ENCODE assay signal across 12 cellular contexts in genomic region chr22:30247561-30247960, GRCh38. TPM values are rescaled to one million over a fixed set of nuclear protein-coding genes. Genes with fewer than 3 reads are reported as not detected.
DNase-seq lines count a peak whose midpoint lies in the region; ATAC-seq and TF ChIP-seq lines count a peak whose summit lies in the region.
"Had no signal": no experiment of that assay in that cellular context is flagged by ENCODE, and none has a peak within 500 bp of the region (broad histone marks: within the 10 kb centered on the region; RNA-seq: fewer than 3 reads in every experiment).

No MANE protein-coding gene starts in this region.

- H3K4me3 Mint-ChIP-seq in activated CD8-positive, alpha-beta T cell treated with anti-CD3 and anti-CD28 coated beads, Interleukin-2, amount 10 ng/mL, durations not matched to agents 7 days and 5 days = peak overlapping the region; percentile 99
- H3K4me3 Mint-ChIP-seq in mesothelial cell of epicardium = peak overlapping the region; percentile 68
- H3K4me3 Mint-ChIP-seq: dendritic cell treated with granulocyte-macrophage colony-stimulating factor and Interleukin-4, amounts not matched to agents 40 ng/mL and 50 ng/mL, for 4 days had no signal

- peak overlapping the region; percentile 98 for H3K27ac Mint-ChIP-seq in activated CD8-positive, alpha-beta T cell treated with anti-CD3 and anti-CD28 coated beads, Interleukin-2, amount 10 ng/mL, durations not matched to agents 7 days and 5 days
- peak overlapping the region; percentile 83 for H3K27ac Mint-ChIP-seq in mesothelial cell of epicardium
- H3K27ac Mint-ChIP-seq: dendritic cell treated with granulocyte-macrophage colony-stimulating factor and Interleukin-4, amounts not matched to agents 40 ng/mL and 50 ng/mL, for 4 days had no signal

- H3K4me2 ChIP-seq in DND-41 (ENCODE audit: insufficient read depth, low read length) = peak overlapping the region; percentile 90

- intact Hi-C loops in aorta (cut with DNase I) = no loop called here

- no peak for TF ChIP-seq CTCF in AG04449 (IDR thresholded peaks at IDR 0.05; ENCODE audit: insufficient read depth, low read length, missing control alignments)
- no peak for TF ChIP-seq CTCF in DND-41 (IDR thresholded peaks at IDR 0.05; ENCODE audit: borderline replicate concordance, extremely low read depth, low read length, poor library complexity, severe bottlenecking)
- no peak for TF ChIP-seq CTCF in mesothelial cell of epicardium (IDR thresholded peaks at IDR 0.05; ENCODE audit: unreplicated experiment)

- no peaks in the 10 kb centered on the region for H3K9me3 Mint-ChIP-seq in activated CD8-positive, alpha-beta T cell treated with anti-CD3 and anti-CD28 coated beads, Interleukin-2, amount 10 ng/mL, durations not matched to agents 7 days and 5 days (ENCODE audit: insufficient read depth)
- no peaks in the 10 kb centered on the region for H3K9me3 Mint-ChIP-seq in mesothelial cell of epicardium
- H3K9me3 Mint-ChIP-seq: dendritic cell treated with granulocyte-macrophage colony-stimulating factor and Interleukin-4, amounts not matched to agents 40 ng/mL and 50 ng/mL, for 4 days; IgD-negative memory B cell had no signal

- POLR2A ChIA-PET in AG04449 (lab: Yijun Ruan, JAX) = no interaction called here
- POLR2A ChIA-PET in activated CD8-positive, alpha-beta T cell treated with anti-CD3 and anti-CD28 coated beads, Interleukin-2, amount 10 ng/mL, durations not matched to agents 7 days and 5 days (lab: Charles Lee) = interaction anchor here (0.7 kb wide), 1 partner anchor 139 kb away, joined by 4 read pairs; no protein-coding TSS in a partner anchor

- no peak overlapping the region; the same call in 1 of the 2 replicates for H3K9ac ChIP-seq in DND-41 (ENCODE audit: low read depth, low read length)

- peaks cover 77% of the 10 kb centered on the region for H3K4me1 Mint-ChIP-seq in activated CD8-positive, alpha-beta T cell treated with anti-CD3 and anti-CD28 coated beads, Interleukin-2, amount 10 ng/mL, durations not matched to agents 7 days and 5 days (ENCODE audit: low read depth)
- peaks cover 47% of the 10 kb centered on the region for H3K4me1 Mint-ChIP-seq in mesothelial cell of epicardium

- no peak overlapping the region for H3K27ac ChIP-seq in DND-41 (ENCODE audit: low read length)
- H3K27ac ChIP-seq in aorta (ENCODE audit: low read depth in 1 of 2, low read length in 2 of 2) = no peak overlapping the region
- H3K27ac ChIP-seq: psoas muscle had no signal

- DNase-seq in AG04449 (ENCODE audit: low read depth, low spot score) (no peak), DND-41 (no peak), mesothelial cell of epicardium (ENCODE audit: low spot score in 2 of 2, unreplicated experiment in 2 of 2) (no peak), aorta (no peak), MV-4-11 (lab: John Stamatoyannopoulos, UW) (no peak), MG63 (no peak)
- no peak for DNase-seq in activated CD8-positive, alpha-beta T cell treated with anti-CD3 and anti-CD28 coated beads, Interleukin-2, amount 10 ng/mL, durations not matched to agents 7 days and 5 days
- DNase-seq: NCI-H1436 treated with DMSO at 0.1 percent for 48 hours, NCI-H69, psoas muscle had no signal

- H3K79me2 ChIP-seq in DND-41 (ENCODE audit: insufficient read depth, low read length) = no peaks in the 10 kb centered on the region

- 80 to 83% methylated on average over 11 of the region's 11 CpGs for WGBS in aorta, 2 donors

- no peaks in the 10 kb centered on the region for H3K27me3 ChIP-seq in DND-41 (ENCODE audit: insufficient read depth, low read length, poor library complexity)
- no peaks in the 10 kb centered on the region for H3K27me3 ChIP-seq in aorta (ENCODE audit: control insufficient read depth in 1 of 2, insufficient read depth in 2 of 2, low read length in 1 of 2)
- no peaks in the 10 kb centered on the region for H3K27me3 ChIP-seq in MG63

- peaks cover 39% of the 10 kb centered on the region for H3K4me1 ChIP-seq in DND-41 (ENCODE audit: insufficient read depth, low read length)
- peaks cover 0 to 2% of the 10 kb centered on the region in 2 donors for H3K4me1 ChIP-seq in aorta (ENCODE audit: control insufficient read depth in 1 of 2, insufficient read depth in 2 of 2, low read length in 2 of 2)

- CTCF ChIA-PET in AG04449 (lab: Yijun Ruan, JAX) = interaction anchor here (1.6 to 1.9 kb wide), 2 partner anchors 41 to 140 kb away, joined by 5 to 6 read pairs; no protein-coding TSS in a partner anchor
- CTCF ChIA-PET in activated CD8-positive, alpha-beta T cell treated with anti-CD3 and anti-CD28 coated beads, Interleukin-2, amount 10 ng/mL, durations not matched to agents 7 days and 5 days (lab: Charles Lee) = interaction anchor here (1.0 kb wide), 1 partner anchor 139 kb away, joined by 3 read pairs; no protein-coding TSS in a partner anchor

- H3K36me3 ChIP-seq in DND-41 (ENCODE audit: insufficient read depth, low read length) (peaks cover 2% of the 10 kb centered on the region; the same call in 1 of the 2 replicates), aorta (ENCODE audit: control insufficient read depth in 1 of 2, insufficient read depth in 2 of 2, low read length in 1 of 2) (no peaks in the 10 kb centered on the region), MG63 (peaks cover 27% of the 10 kb centered on the region)

- H3K4me3 ChIP-seq in AG04449 (ENCODE audit: low read depth, low read length) = peak overlapping the region; percentile 75; the same call in 1 of the 2 replicates
- H3K4me3 ChIP-seq in DND-41 (ENCODE audit: low read depth in 1 of 2, low read length in 2 of 2) = peak overlapping the region in 1 of 2 experiments; percentile 64; a peak in 1 of 4 replicates
- H3K4me3 ChIP-seq in aorta (ENCODE audit: low read length in 2 of 2) = no peak overlapping the region
- no peak overlapping the region for H3K4me3 ChIP-seq in MG63

- H3K36me3 Mint-ChIP-seq in activated CD8-positive, alpha-beta T cell treated with anti-CD3 and anti-CD28 coated beads, Interleukin-2, amount 10 ng/mL, durations not matched to agents 7 days and 5 days (ENCODE audit: low read depth) = peaks cover 40% of the 10 kb centered on the region
- H3K36me3 Mint-ChIP-seq in mesothelial cell of epicardium = peaks cover 12% of the 10 kb centered on the region
- H3K36me3 Mint-ChIP-seq: IgD-negative memory B cell had no signal

- no peaks in the 10 kb centered on the region for H3K27me3 Mint-ChIP-seq in activated CD8-positive, alpha-beta T cell treated with anti-CD3 and anti-CD28 coated beads, Interleukin-2, amount 10 ng/mL, durations not matched to agents 7 days and 5 days (ENCODE audit: low read depth)
- H3K27me3 Mint-ChIP-seq in mesothelial cell of epicardium (ENCODE audit: low read depth) = no peaks in the 10 kb centered on the region

- H2AFZ ChIP-seq in DND-41 (ENCODE audit: low read depth, low read length) = no peak overlapping the region

- ATAC-seq in DND-41 (ENCODE audit: insufficient read depth, low read depth) (no peak), aorta (ENCODE audit: low FRiP score) (no peak)
- ATAC-seq in activated CD8-positive, alpha-beta T cell treated with anti-CD3 and anti-CD28 coated beads, Interleukin-2, amount 10 ng/mL, durations not matched to agents 7 days and 5 days = no peak
- ATAC-seq: psoas muscle had no signal

- no peaks in the 10 kb centered on the region for H3K9me3 ChIP-seq in DND-41 (ENCODE audit: insufficient read depth, low read length, severe bottlenecking)
- no peaks in the 10 kb centered on the region for H3K9me3 ChIP-seq in aorta (ENCODE audit: control insufficient read depth, low read length)
- no peaks in the 10 kb centered on the region for H3K9me3 ChIP-seq in MG63
- H3K9me3 ChIP-seq: psoas muscle had no signal

- H4K20me1 ChIP-seq in DND-41 (ENCODE audit: insufficient read depth, low read length) = no peaks in the 10 kb centered on the region

RNA-seq across cellular contexts. Expression of gene LIF, which starts 1.0 kb away (rescaled TPM):
- 100 to 1,000 TPM; 532 to 569 TPM for total RNA-seq in activated CD8-positive, alpha-beta T cell treated with anti-CD3 and anti-CD28 coated beads, Interleukin-2, amount 10 ng/mL, durations not matched to agents 7 days and 5 days
- 15.4 to 16.9 TPM (median 15.8 TPM) in 3 replicates for total RNA-seq in mesothelial cell of epicardium
- 1 to 10 TPM; 4.5 to 6.6 TPM for total RNA-seq in aorta
- polyA plus RNA-seq in aorta = 1 to 10 TPM; 1.3 to 2.3 TPM
- 11.1 and 13.0 TPM in 2 replicates for total RNA-seq in MG63 (2014; rRNA removed; shearing (Covaris generic); ENCODE audit: low replicate concordance)
- polyA plus RNA-seq: IgD-negative memory B cell had no signal

RNA-seq across cellular contexts. Expression of gene OSM, which starts 19.1 kb away (rescaled TPM):
- 100 to 1,000 TPM; 135 to 140 TPM for total RNA-seq in activated CD8-positive, alpha-beta T cell treated with anti-CD3 and anti-CD28 coated beads, Interleukin-2, amount 10 ng/mL, durations not matched to agents 7 days and 5 days
- total RNA-seq in mesothelial cell of epicardium (not detected in 3 replicates), aorta (1 to 10 TPM; 1.4 to 3.9 TPM)
- 1 to 10 TPM; 1.4 to 1.6 TPM for polyA plus RNA-seq in aorta
- not detected in 2 replicates for total RNA-seq in MG63 (2014; rRNA removed; shearing (Covaris generic); ENCODE audit: low replicate concordance)

RNA-seq across cellular contexts. Expression of gene CASTOR1, which starts 41.7 kb away (rescaled TPM):
- total RNA-seq in activated CD8-positive, alpha-beta T cell treated with anti-CD3 and anti-CD28 coated beads, Interleukin-2, amount 10 ng/mL, durations not matched to agents 7 days and 5 days = 10 to 100 TPM; 24.5 to 25.4 TPM
- 10.9 to 13.5 TPM (median 13.5 TPM) in 3 replicates for total RNA-seq in mesothelial cell of epicardium
- 10 to 100 TPM; 13.5 to 14.0 TPM for total RNA-seq in aorta
- 10 to 100 TPM in 1 of 2 donors, 1 to 10 TPM in 1; 4.0 to 13.4 TPM for polyA plus RNA-seq in aorta
- 2.3 and 4.1 TPM in 2 replicates for total RNA-seq in MG63 (2014; rRNA removed; shearing (Covaris generic); ENCODE audit: low replicate concordance)

Comparison
In these comparisons a context has a peak if more than half of its experiments do, and no peak if none do; other contexts are left out.
1. RNA of gene LIF, which starts 1.0 kb away (total RNA-seq): 532 to 569 TPM in activated CD8-positive, alpha-beta T cell treated with anti-CD3 and anti-CD28 coated beads, Interleukin-2, amount 10 ng/mL, durations not matched to agents 7 days and 5 days; 15.4 to 16.9 TPM in mesothelial cell of epicardium, 11.1 to 13.0 TPM in MG63 and 4.5 to 6.6 TPM in aorta; every median in the first group is over 10 times any median in the second.
2. RNA of gene OSM, which starts 19.1 kb away (total RNA-seq): 135 to 140 TPM in activated CD8-positive, alpha-beta T cell treated with anti-CD3 and anti-CD28 coated beads, Interleukin-2, amount 10 ng/mL, durations not matched to agents 7 days and 5 days; 1.4 to 3.9 TPM in aorta, not detected in mesothelial cell of epicardium and not detected in MG63; every median in the first group is over 10 times any median in the second.